Comparison of ENCODE assay signal across 16 cellular contexts in the genomic region with DNA sequence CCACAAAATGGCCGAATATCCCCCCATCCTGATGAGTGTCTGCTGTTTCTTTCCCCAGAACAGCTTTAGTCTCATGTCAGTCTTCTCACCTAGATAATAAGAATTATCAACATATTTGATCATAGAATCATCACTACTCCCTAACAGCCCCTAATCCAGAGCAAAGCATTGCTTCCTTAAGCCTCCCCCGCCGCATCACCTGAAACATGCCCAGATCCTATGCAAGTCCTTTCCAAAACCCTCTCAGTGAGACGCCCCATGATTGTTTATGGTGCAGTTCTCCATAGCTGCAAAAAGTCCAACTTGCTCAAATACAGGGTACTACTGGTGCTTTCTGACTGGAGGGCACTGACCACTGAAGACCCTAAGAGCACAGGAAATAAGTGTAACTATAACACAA. TPM values are rescaled to one million over a fixed set of nuclear protein-coding genes. Genes with fewer than 3 reads are reported as not detected.
DNase-seq lines count a peak whose midpoint lies in the region; ATAC-seq and TF ChIP-seq lines count a peak whose summit lies in the region.
"Had no signal": no experiment of that assay in that cellular context is flagged by ENCODE, and none has a peak within 500 bp of the region (broad histone marks: within the 10 kb centered on the region; RNA-seq: fewer than 3 reads in every experiment).

No MANE protein-coding gene starts in this region.

- no peak for TF ChIP-seq CTCF in activated B cell treated with CpG ODN at 0.5 μM for 24 hours (IDR thresholded peaks at IDR 0.05)

- intact Hi-C loops in activated B cell treated with CpG ODN at 0.5 μM for 24 hours (cut with micrococcal nuclease): loop anchor here (5.0 kb wide), 1 partner anchor 215 kb away; no protein-coding TSS in a partner anchor

- peaks cover 2% of the 10 kb centered on the region for H3K9me3 Mint-ChIP-seq in activated naive CD8-positive, alpha-beta T cell treated with anti-CD3 and anti-CD28 coated beads, Interleukin-2, amount 10 ng/mL, durations not matched to agents 7 days and 5 days
- no peaks in the 10 kb centered on the region for H3K9me3 Mint-ChIP-seq in activated naive CD8-positive, alpha-beta T cell treated with anti-CD3 and anti-CD28 coated beads, Interleukin-2, amount 50 U/mL, for 24 hours
- H3K9me3 Mint-ChIP-seq in activated B cell treated with CpG ODN at 0.5 μM for 24 hours: no peaks in the 10 kb centered on the region
- no peaks in the 10 kb centered on the region for H3K9me3 Mint-ChIP-seq in stimulated activated memory B cell treated with anti-CD40 and anti-IgM and Interleukin-4, amounts not matched to agents 10 μg/mL and 1 μg/mL and 100 μg/mL, for 72 hours
- H3K9me3 Mint-ChIP-seq: CD8-positive, alpha-beta T cell; GM23338; H9 had no signal

- H3K27ac Mint-ChIP-seq in activated naive CD8-positive, alpha-beta T cell treated with anti-CD3 and anti-CD28 coated beads, Interleukin-2, amount 10 ng/mL, durations not matched to agents 7 days and 5 days: peak overlapping the region; percentile 0
- no peak overlapping the region for H3K27ac Mint-ChIP-seq in activated naive CD8-positive, alpha-beta T cell treated with anti-CD3 and anti-CD28 coated beads, Interleukin-2, amount 50 U/mL, for 24 hours
- peak overlapping the region; percentile 0 for H3K27ac Mint-ChIP-seq in activated B cell treated with CpG ODN at 0.5 μM for 24 hours
- H3K27ac Mint-ChIP-seq in stimulated activated memory B cell treated with anti-CD40 and anti-IgM and Interleukin-4, amounts not matched to agents 10 μg/mL and 1 μg/mL and 100 μg/mL, for 72 hours: peak overlapping the region; percentile 85
- H3K27ac Mint-ChIP-seq: CD8-positive, alpha-beta T cell; GM23338; H9 had no signal

- POLR2A ChIA-PET in activated naive CD8-positive, alpha-beta T cell treated with anti-CD3 and anti-CD28 coated beads, Interleukin-2, amount 10 ng/mL, durations not matched to agents 7 days and 5 days (lab: Charles Lee): no interaction called here
- POLR2A ChIA-PET in activated B cell treated with CpG ODN at 0.5 μM for 24 hours (lab: Charles Lee): no interaction called here

- H3K27me3 Mint-ChIP-seq in activated naive CD8-positive, alpha-beta T cell treated with anti-CD3 and anti-CD28 coated beads, Interleukin-2, amount 10 ng/mL, durations not matched to agents 7 days and 5 days: no peaks in the 10 kb centered on the region
- no peaks in the 10 kb centered on the region for H3K27me3 Mint-ChIP-seq in activated naive CD8-positive, alpha-beta T cell treated with anti-CD3 and anti-CD28 coated beads, Interleukin-2, amount 50 U/mL, for 24 hours
- no peaks in the 10 kb centered on the region for H3K27me3 Mint-ChIP-seq in activated B cell treated with CpG ODN at 0.5 μM for 24 hours
- H3K27me3 Mint-ChIP-seq in stimulated activated memory B cell treated with anti-CD40 and anti-IgM and Interleukin-4, amounts not matched to agents 10 μg/mL and 1 μg/mL and 100 μg/mL, for 72 hours: no peaks in the 10 kb centered on the region

- no peaks in the 10 kb centered on the region for H3K36me3 Mint-ChIP-seq in activated naive CD8-positive, alpha-beta T cell treated with anti-CD3 and anti-CD28 coated beads, Interleukin-2, amount 10 ng/mL, durations not matched to agents 7 days and 5 days
- no peaks in the 10 kb centered on the region for H3K36me3 Mint-ChIP-seq in activated naive CD8-positive, alpha-beta T cell treated with anti-CD3 and anti-CD28 coated beads, Interleukin-2, amount 50 U/mL, for 24 hours (ENCODE audit: low read depth)
- H3K36me3 Mint-ChIP-seq in activated B cell treated with CpG ODN at 0.5 μM for 24 hours (ENCODE audit: low read depth): no peaks in the 10 kb centered on the region
- no peaks in the 10 kb centered on the region for H3K36me3 Mint-ChIP-seq in stimulated activated memory B cell treated with anti-CD40 and anti-IgM and Interleukin-4, amounts not matched to agents 10 μg/mL and 1 μg/mL and 100 μg/mL, for 72 hours
- H3K36me3 Mint-ChIP-seq: CD8-positive, alpha-beta T cell had no signal

- CTCF ChIA-PET in activated B cell treated with CpG ODN at 0.5 μM for 24 hours (lab: Charles Lee): interaction anchor here (0.8 to 1.7 kb wide), 2 partner anchors 89 to 689 kb away, joined by 3 to 5 read pairs; no protein-coding TSS in a partner anchor

- no peak overlapping the region for H3K4me3 Mint-ChIP-seq in activated naive CD8-positive, alpha-beta T cell treated with anti-CD3 and anti-CD28 coated beads, Interleukin-2, amount 10 ng/mL, durations not matched to agents 7 days and 5 days
- H3K4me3 Mint-ChIP-seq in activated naive CD8-positive, alpha-beta T cell treated with anti-CD3 and anti-CD28 coated beads, Interleukin-2, amount 50 U/mL, for 24 hours: no peak overlapping the region
- H3K4me3 Mint-ChIP-seq in activated B cell treated with CpG ODN at 0.5 μM for 24 hours: no peak overlapping the region
- H3K4me3 Mint-ChIP-seq in stimulated activated memory B cell treated with anti-CD40 and anti-IgM and Interleukin-4, amounts not matched to agents 10 μg/mL and 1 μg/mL and 100 μg/mL, for 72 hours: no peak overlapping the region
- H3K4me3 Mint-ChIP-seq: CD8-positive, alpha-beta T cell; GM23338; H9 had no signal

- DNase-seq in activated naive CD8-positive, alpha-beta T cell treated with anti-CD3 and anti-CD28 coated beads, Interleukin-2, amount 10 ng/mL, durations not matched to agents 7 days and 5 days: no peak
- no peak for DNase-seq in activated naive CD8-positive, alpha-beta T cell treated with anti-CD3 and anti-CD28 coated beads, Interleukin-2, amount 50 U/mL, for 24 hours
- no peak for DNase-seq in activated B cell treated with CpG ODN at 0.5 μM for 24 hours
- DNase-seq in activated naive CD4-positive, alpha-beta T cell (lab: John Stamatoyannopoulos, UW): no peak
- DNase-seq in AG20443 (ENCODE audit: low spot score): no peak
- DNase-seq: AML-193; C1 segment of cervical spinal cord; Caco-2; CD8-positive, alpha-beta T cell; DMS153; DND-41; H9 had no signal

- ATAC-seq in activated naive CD8-positive, alpha-beta T cell treated with anti-CD3 and anti-CD28 coated beads, Interleukin-2, amount 10 ng/mL, durations not matched to agents 7 days and 5 days (ENCODE audit: low read depth): no peak
- ATAC-seq in activated naive CD8-positive, alpha-beta T cell treated with anti-CD3 and anti-CD28 coated beads, Interleukin-2, amount 50 U/mL, for 24 hours: no peak
- no peak for ATAC-seq in activated B cell treated with CpG ODN at 0.5 μM for 24 hours (ENCODE audit: low read depth)
- no peak for ATAC-seq in stimulated activated memory B cell treated with anti-CD40 and anti-IgM and Interleukin-4, amounts not matched to agents 10 μg/mL and 1 μg/mL and 100 μg/mL, for 72 hours
- ATAC-seq: CD8-positive, alpha-beta T cell; GM23338; HCT116 had no signal

- H3K4me1 Mint-ChIP-seq in activated naive CD8-positive, alpha-beta T cell treated with anti-CD3 and anti-CD28 coated beads, Interleukin-2, amount 10 ng/mL, durations not matched to agents 7 days and 5 days: peaks cover 15% of the 10 kb centered on the region
- H3K4me1 Mint-ChIP-seq in activated naive CD8-positive, alpha-beta T cell treated with anti-CD3 and anti-CD28 coated beads, Interleukin-2, amount 50 U/mL, for 24 hours: peaks cover 30% of the 10 kb centered on the region
- peaks cover 70% of the 10 kb centered on the region for H3K4me1 Mint-ChIP-seq in activated B cell treated with CpG ODN at 0.5 μM for 24 hours
- H3K4me1 Mint-ChIP-seq in stimulated activated memory B cell treated with anti-CD40 and anti-IgM and Interleukin-4, amounts not matched to agents 10 μg/mL and 1 μg/mL and 100 μg/mL, for 72 hours: peaks cover 74% of the 10 kb centered on the region

RNA-seq across cellular contexts. Expression of a gene that starts 20.1 kb away (rescaled TPM):
- total RNA-seq in activated naive CD8-positive, alpha-beta T cell treated with anti-CD3 and anti-CD28 coated beads, Interleukin-2, amount 10 ng/mL, durations not matched to agents 7 days and 5 days: under 1 TPM in 1 of 2 experiments, not detected in 1; 0.14 TPM
- 0.20 TPM in 1 of 2 replicates, not detected in the other for total RNA-seq in activated B cell treated with CpG ODN at 0.5 μM for 24 hours
- total RNA-seq: Caco-2; CD8-positive, alpha-beta T cell; GM23338; H4; H9 had no signal

RNA-seq across cellular contexts. Expression of a gene that starts 44.2 kb away (rescaled TPM):
- under 1 TPM; 0.17 to 0.20 TPM for total RNA-seq in activated naive CD8-positive, alpha-beta T cell treated with anti-CD3 and anti-CD28 coated beads, Interleukin-2, amount 10 ng/mL, durations not matched to agents 7 days and 5 days
- total RNA-seq in activated B cell treated with CpG ODN at 0.5 μM for 24 hours: not detected in 2 replicates
- total RNA-seq: Caco-2; CD8-positive, alpha-beta T cell; GM23338; H4 had no signal
